Comparison of ENCODE assay signal across 25 cellular contexts in genomic region chr5:82717734-82718133, GRCh38.
"Had no signal": no experiment of that assay in that cellular context is flagged by ENCODE, and none has a peak within 500 bp of the region (broad histone marks: within the 10 kb centered on the region; RNA-seq: fewer than 3 reads in every experiment).

No MANE protein-coding gene starts in this region.

- H3K9me3 Mint-ChIP-seq: naive B cell, natural killer cell had no signal

- H3K36me3 ChIP-seq: left lung, lower lobe of right lung, ovary, right atrium auricular region, right lobe of liver, suprapubic skin, thoracic aorta, tibial artery, uterus had no signal

- H3K4me1 ChIP-seq: left lung, lower lobe of right lung, right lobe of liver, suprapubic skin, uterus had no signal

- H3K4me3 ChIP-seq: left lung, lower lobe of right lung, ovary, right atrium auricular region, right lobe of liver, smooth muscle cell, suprapubic skin, thoracic aorta, tibial artery, uterus had no signal

- DNase-seq: hypothalamus; kidney; left colon; left lung; lower lobe of right lung; mammary epithelial cell; mesenchymal stem cell; naive B cell; natural killer cell; ovary; right lobe of liver; stimulated activated CD4-positive, alpha-beta T cell treated with anti-CD3 and anti-CD28 coated beads, Interleukin-1b, Interleukin-23, amount 100 ng/mL, for 48 hours; stimulated activated CD4-positive, alpha-beta T cell treated with anti-CD3 and anti-CD28 coated beads, Interleukin-4, amount 100 ng/mL, for 1 hour; stimulated activated naive CD4-positive, alpha-beta T cell; tibial artery; trophoblast cell; uterus had no signal

- H3K4me2 ChIP-seq: smooth muscle cell had no signal

- H3K36me3 Mint-ChIP-seq: mesothelial cell of epicardium, naive B cell, natural killer cell had no signal

- H3K27ac Mint-ChIP-seq: immature natural killer cell, mesothelial cell of epicardium, naive B cell, natural killer cell, progenitor cell of endocrine pancreas had no signal

- H3K27ac ChIP-seq: left lung, lower lobe of right lung, ovary, right atrium auricular region, right lobe of liver, suprapubic skin, thoracic aorta, tibial artery, uterus had no signal

- H3K9me3 ChIP-seq: left lung, lower lobe of right lung, ovary, right atrium auricular region, right lobe of liver, suprapubic skin, thoracic aorta, tibial artery, uterus had no signal

- FAIRE-seq: islet of Langerhans had no signal

- H3K4me1 Mint-ChIP-seq: naive B cell had no signal

- ATAC-seq: left colon, left lung, lower lobe of right lung, right lobe of liver had no signal

- H3K4me3 Mint-ChIP-seq: immature natural killer cell, mesothelial cell of epicardium, naive B cell, natural killer cell had no signal

- H3K27me3 ChIP-seq: left lung, ovary, right atrium auricular region, right lobe of liver, suprapubic skin, tibial artery, uterus had no signal
